Comparison of ENCODE assay signal across 20 cellular contexts in genomic region chr16:85908889-85909584, GRCh38. TPM values are rescaled to one million over a fixed set of nuclear protein-coding genes. Genes with fewer than 3 reads are reported as not detected.
DNase-seq lines count a peak whose midpoint lies in the region; ATAC-seq, FAIRE-seq and TF ChIP-seq lines count a peak whose summit lies in the region.
"Had no signal": no experiment of that assay in that cellular context is flagged by ENCODE, and none has a peak within 500 bp of the region (broad histone marks: within the 10 kb centered on the region; RNA-seq: fewer than 3 reads in every experiment).

No MANE protein-coding gene starts in this region.

- peak overlapping the region in 1 of 2 donors; percentile 80 for H3K27ac Mint-ChIP-seq in effector memory CD8-positive, alpha-beta T cell

- H3K27ac ChIP-seq in right lobe of liver (peak overlapping the region in 2 of 3 donors; percentile 21), HepG2 (ENCODE audit: extremely low read length, insufficient read depth, low read length) (no peak overlapping the region), GM12878 (ENCODE audit: control insufficient read depth, insufficient read depth) (peak overlapping the region; percentile 45)
- H3K27ac ChIP-seq: cardiac muscle cell had no signal

- DNase-seq in right lobe of liver (no peak), HepG2 (ENCODE audit: low spot score) (no peak), GM12878 (ENCODE audit: low read depth, low spot score) (no peak), midbrain (lab: John Stamatoyannopoulos, UW) (peak; percentile 21), hepatic stellate cell (ENCODE audit: low spot score) (no peak), NCI-H82 treated with DMSO at 0.1 percent for 48 hours (lab: John Stamatoyannopoulos, UW; ENCODE audit: unreplicated experiment) (no peak), NCI-H1105 treated with DMSO at 0.1 percent for 48 hours (lab: John Stamatoyannopoulos, UW) (no peak)
- no peak for DNase-seq in effector memory CD8-positive, alpha-beta T cell
- DNase-seq: activated CD4-positive, alpha-beta T cell treated with anti-CD3 and anti-CD28 coated beads, Interleukin-2, amount 50 U/mL, for 1 hour; activated effector memory CD4-positive, alpha-beta T cell treated with anti-CD3 and anti-CD28 coated beads, Interleukin-2, amount 50 U/mL, for 16 hours; glutamatergic neuron; left cardiac atrium; PC-3; stimulated activated CD4-positive, alpha-beta T cell treated with anti-CD3 and anti-CD28 coated beads, Interleukin-15, amount 100 ng/mL, for 24 hours had no signal

- in situ Hi-C loops in HepG2 (cut with HindIII; ENCODE audit: extremely low pct_ligation_motif_present, low pct_unique_long_range_greater_than_20kb) = no loop called here
- in situ Hi-C loops in GM12878 (cut with MboI) = loop anchor here (10.0 kb wide), 1 partner anchor 106 kb away; no protein-coding TSS in a partner anchor

- TF ChIP-seq CTCF in right lobe of liver (IDR thresholded peaks at IDR 0.05) = no peak
- no peak for TF ChIP-seq CTCF in HepG2 (CRISPR knock-in tag; IDR thresholded peaks at IDR 0.05)
- TF ChIP-seq CTCF in GM12878 (IDR thresholded peaks at IDR 0.05 in 2 of 3, conservative IDR thresholded peaks at IDR 0.05 in 1 of 3; ENCODE audit: control insufficient read depth in 2 of 3, extremely low read depth in 1 of 3, insufficient read depth in 1 of 3, low read depth in 3 of 3, low read length in 3 of 3) = no peak

- H3K27me3 Mint-ChIP-seq in effector memory CD8-positive, alpha-beta T cell = no peaks in the 10 kb centered on the region

- H3K79me2 ChIP-seq in HepG2 (ENCODE audit: insufficient read depth, low read length) (no peaks in the 10 kb centered on the region), GM12878 (ENCODE audit: control insufficient read depth, insufficient read depth, low read length) (peaks cover 88% of the 10 kb centered on the region)

- H3K9me3 ChIP-seq in right lobe of liver (no peaks in the 10 kb centered on the region), HepG2 (ENCODE audit: low read length) (no peaks in the 10 kb centered on the region), GM12878 (replicated peaks; ENCODE audit: control insufficient read depth, insufficient read depth, low read length) (no peaks in the 10 kb centered on the region; the same call in 2 of the 3 replicates)

- no peak overlapping the region for H3K4me3 ChIP-seq in right lobe of liver
- no peak overlapping the region for H3K4me3 ChIP-seq in HepG2 (replicated peaks in 1 of 3; ENCODE audit: insufficient read depth in 1 of 3, low read depth in 2 of 3, low read length in 3 of 3)
- H3K4me3 ChIP-seq in GM12878 = peak overlapping the region; percentile 41
- H3K4me3 ChIP-seq: cardiac muscle cell had no signal

- peaks cover 0 to 14% of the 10 kb centered on the region in 2 donors for H3K4me1 Mint-ChIP-seq in effector memory CD8-positive, alpha-beta T cell (ENCODE audit: low read depth in 2 of 2)

- no peaks in the 10 kb centered on the region for H3K9me3 Mint-ChIP-seq in effector memory CD8-positive, alpha-beta T cell
- H3K9me3 Mint-ChIP-seq: T-helper 1 cell treated with Interleukin-12 subunit alpha and Interleukin-12 subunit beta and Interleukin-4 antibody, amounts not matched to agents 30 μg/mL and 1 μg/mL, for 36 hours had no signal

- SMC1A ChIA-PET in GM12878 (lab: Charles Lee; ENCODE audit: uncharacterized antibody, unreplicated experiment) = interaction anchor here (0.6 to 14.8 kb wide), 19 partner anchors 9 to 107 kb away, joined by 3 to 289 read pairs (median 4); partner anchors contain the start of gene IRF8

- TF ChIP-seq RAD21 in HepG2 (CRISPR knock-in tag; IDR thresholded peaks at IDR 0.05) (no peak), GM12878 (IDR thresholded peaks at IDR 0.05; ENCODE audit: insufficient read depth, low read depth, low read length) (no peak)

- BruUV-seq in HepG2 (replicated peaks; lab: Mats Ljungman, UMichigan) (no TSS peak), GM12878 (replicated peaks; lab: Mats Ljungman, UMichigan) (no TSS peak)

- H2AFZ ChIP-seq in HepG2 (ENCODE audit: low read length) (no peak overlapping the region), GM12878 (ENCODE audit: control insufficient read depth, low read depth, low read length) (no peak overlapping the region)

- CTCF ChIA-PET in HepG2 (lab: Yijun Ruan, JAX; ENCODE audit: low intra/inter-chr PET ratio, low total read pairs) (no interaction called here), GM12878 (lab: Yijun Ruan, JAX) (interaction anchor here (1.1 to 3.9 kb wide), 8 partner anchors 8 to 90 kb away, joined by 3 to 17 read pairs (median 10); no protein-coding TSS in a partner anchor)

- no peaks in the 10 kb centered on the region for H4K20me1 ChIP-seq in HepG2 (ENCODE audit: insufficient read depth, low read length)
- no peaks in the 10 kb centered on the region for H4K20me1 ChIP-seq in GM12878 (ENCODE audit: control insufficient read depth, insufficient read depth)

- H3K4me1 ChIP-seq in right lobe of liver = peaks cover 0 to 24% (median 0%) of the 10 kb centered on the region in 4 donors
- H3K4me1 ChIP-seq in HepG2 (ENCODE audit: insufficient read depth, low read length) = no peaks in the 10 kb centered on the region
- H3K4me1 ChIP-seq in GM12878 (ENCODE audit: control insufficient read depth, insufficient read depth, low read length) = peaks cover 81% of the 10 kb centered on the region

- H3K9ac ChIP-seq in HepG2 (ENCODE audit: insufficient read depth, low read depth, low read length) (no peak overlapping the region), GM12878 (ENCODE audit: control insufficient read depth, insufficient read depth, low read length) (peak overlapping the region; percentile 32)

- FAIRE-seq in HepG2 (lab: Jason Lieb, UNC) (no peak), GM12878 (lab: Jason Lieb, UNC) (no peak)
- FAIRE-seq: urothelium cell line had no signal

- peaks cover 0 to 34% (median 13%) of the 10 kb centered on the region in 4 donors for H3K36me3 ChIP-seq in right lobe of liver
- H3K36me3 ChIP-seq in HepG2 (replicated peaks in 1 of 2; ENCODE audit: control insufficient read depth in 1 of 2, insufficient read depth in 2 of 2, low read length in 2 of 2) = no peaks in the 10 kb centered on the region
- peaks cover 50 to 52% of the 10 kb centered on the region in 2 experiments for H3K36me3 ChIP-seq in GM12878 (ENCODE audit: control insufficient read depth in 2 of 2, insufficient read depth in 2 of 2, low read length in 1 of 2)
- H3K36me3 ChIP-seq: cardiac muscle cell had no signal

- TF ChIP-seq POLR2A in right lobe of liver (IDR thresholded peaks at IDR 0.05) (no peak), HepG2 (IDR thresholded peaks at IDR 0.05; ENCODE audit: insufficient read depth in 1 of 2, low read depth in 2 of 2, low read length in 2 of 2) (no peak), GM12878 (IDR thresholded peaks at IDR 0.05; ENCODE audit: low read depth, low read length) (peak; percentile 57)

- H3K27me3 ChIP-seq in right lobe of liver (no peaks in the 10 kb centered on the region), HepG2 (ENCODE audit: control insufficient read depth in 1 of 2, insufficient read depth in 2 of 2, low read length in 2 of 2) (peaks cover 0 to 35% of the 10 kb centered on the region in 2 experiments; a peak in 4 of 5 replicates), GM12878 (replicated peaks in 1 of 2; ENCODE audit: control insufficient read depth in 2 of 2, insufficient read depth in 2 of 2, low read length in 1 of 2) (no peaks in the 10 kb centered on the region)

- TF ChIP-seq EP300 in HepG2 (IDR thresholded peaks at IDR 0.05; ENCODE audit: low read depth in 2 of 2, low read length in 2 of 2) = no peak
- no peak for TF ChIP-seq EP300 in HepG2 (CRISPR knock-in tag; IDR thresholded peaks at IDR 0.05; ENCODE audit: borderline replicate concordance)
- no peak for TF ChIP-seq EP300 in GM12878 (IDR thresholded peaks at IDR 0.05; ENCODE audit: borderline replicate concordance in 1 of 2, control insufficient read depth in 1 of 2, low read depth in 2 of 2, low read length in 2 of 2)

- RAD21 ChIA-PET in GM12878 (lab: Charles Lee; ENCODE audit: unreplicated experiment) = interaction anchor here (0.6 to 4.4 kb wide), 8 partner anchors 10 to 352 kb away, joined by 3 to 34 read pairs (median 6); partner anchors contain the start of gene IRF8

- POLR2A ChIA-PET in HepG2 (lab: Yijun Ruan, JAX) = no interaction called here
- POLR2A ChIA-PET in GM12878 (lab: Charles Lee) = interaction anchor here (0.8 to 3.3 kb wide), 8 partner anchors 10 to 80 kb away, joined by 3 to 19 read pairs (median 4); partner anchors contain the start of gene IRF8

- intact Hi-C loops in right lobe of liver (cut with DNase I) (no loop called here), HepG2 (cut with micrococcal nuclease; ENCODE audit: unreplicated experiment) (no loop called here), GM12878 (cut with micrococcal nuclease; ENCODE audit: unreplicated experiment) (no loop called here)

- peaks cover 24% of the 10 kb centered on the region for H3K36me3 Mint-ChIP-seq in effector memory CD8-positive, alpha-beta T cell (ENCODE audit: insufficient read depth)

- WGBS in right lobe of liver (ENCODE audit: insufficient coverage, low coverage, low lambda C conversion rate, missing lambda C conversion rate) = 64% methylated on average over 10 of the region's 10 CpGs
- 57% methylated on average over 10 of the region's 10 CpGs for WGBS in HepG2 (ENCODE audit: low lambda C conversion rate)
- 18% methylated on average over 10 of the region's 10 CpGs for WGBS in GM12878 (ENCODE audit: insufficient coverage, insufficient replicate concordance, low lambda C conversion rate, missing lambda C conversion rate)

- H3K4me2 ChIP-seq in HepG2 (ENCODE audit: low read depth, low read length) (no peak overlapping the region), GM12878 (ENCODE audit: control insufficient read depth, insufficient read depth) (peak overlapping the region; percentile 98)

- no peak overlapping the region for H3K4me3 Mint-ChIP-seq in effector memory CD8-positive, alpha-beta T cell
- H3K4me3 Mint-ChIP-seq: T-helper 1 cell treated with Interleukin-12 subunit alpha and Interleukin-12 subunit beta and Interleukin-4 antibody, amounts not matched to agents 30 μg/mL and 1 μg/mL, for 36 hours had no signal

- ATAC-seq in right lobe of liver (peak in 2 of 4 donors; percentile 24 to 26), HepG2 (no peak), GM12878 (no peak)
- ATAC-seq in effector memory CD8-positive, alpha-beta T cell (replicated peaks) = no peak
- ATAC-seq: PC-3 had no signal

RNA-seq across cellular contexts. Expression of gene IRF8, which starts 10.1 kb away (rescaled TPM):
- total RNA-seq in right lobe of liver (10 to 100 TPM in 5 of 6 experiments, 1 to 10 TPM in 1; 4.8 to 19.6 (median 14.6) TPM), HepG2 (2016; rRNA removed; fragmentation: Illumina TruSeq; extraction: Trizol) (not detected in 2 replicates), GM12878 (2014; rRNA removed) (229 and 237 TPM in 2 replicates), GM12878 (2014; rRNA removed; fragmentation: Illumina TruSeq; extraction: Trizol) (164 and 167 TPM in 2 replicates), GM12878 (2021) (181 and 191 TPM in 2 replicates)
- not detected in 2 replicates for total RNA-seq in HepG2 (2016; cell fraction: cytosol; rRNA removed; fragmentation: Illumina TruSeq; extraction: Trizol; ENCODE audit: low read depth)
- not detected in 2 replicates for total RNA-seq in HepG2 (2016; cell fraction: insoluble cytoplasmic fraction; rRNA removed; fragmentation: Illumina TruSeq; extraction: Trizol)
- total RNA-seq in HepG2 (2016; cell fraction: membrane; rRNA removed; fragmentation: Illumina TruSeq; extraction: Trizol) = not detected in 2 replicates
- total RNA-seq in HepG2 (2016; cell fraction: nucleus; rRNA removed; fragmentation: Illumina TruSeq; extraction: Trizol) = not detected in 2 replicates
- polyA plus RNA-seq in HepG2 (2011; rRNA removed) (not detected in 2 replicates), GM12878 (2011; rRNA removed) (220 and 328 TPM in 2 replicates), GM12878 (2014; fragmentation: Illumina TruSeq; extraction: Trizol) (181 and 269 TPM in 2 replicates), GM12878 (2014; fragmentation: Nextera tagmentation; extraction: Ambion mirVana) (10 to 100 TPM; 17.1 to 34.5 TPM), GM12878 (2014; rRNA removed) (179 and 194 TPM in 2 replicates), GM12878 (2016; fragmentation: Nextera tagmentation; extraction: Ambion mirVana) (100 to 1,000 TPM; 104 to 121 TPM)
- polyA plus RNA-seq in HepG2 (2011; cell fraction: cytosol; rRNA removed) = 0.05 TPM in 1 of 2 replicates, not detected in the other
- 0.28 TPM in 1 of 2 replicates, not detected in the other for polyA plus RNA-seq in HepG2 (2011; cell fraction: nucleus; rRNA removed)
- polyA plus RNA-seq in HepG2 (2012) = not detected in 2 replicates
- polyA plus RNA-seq in HepG2 (2016; cell fraction: cytosol; fragmentation: Illumina TruSeq; extraction: Trizol; ENCODE audit: low read depth) = not detected in 2 replicates
- not detected in 2 replicates for polyA plus RNA-seq in HepG2 (2016; cell fraction: insoluble cytoplasmic fraction; fragmentation: Illumina TruSeq; extraction: Trizol; ENCODE audit: low read depth)
- not detected in 2 replicates for polyA plus RNA-seq in HepG2 (2016; cell fraction: membrane; fragmentation: Illumina TruSeq; extraction: Trizol; ENCODE audit: low read depth)
- polyA plus RNA-seq in HepG2 (2016; cell fraction: nucleus; fragmentation: Illumina TruSeq; extraction: Trizol; ENCODE audit: insufficient read depth, low read depth) = not detected in 2 replicates
- 0.61 TPM in 1 of 2 replicates, not detected in the other for polyA minus RNA-seq in HepG2 (2011; rRNA and poly(A)+ RNA removed; ENCODE audit: low replicate concordance)
- not detected in 2 replicates for polyA minus RNA-seq in HepG2 (2011; cell fraction: cytosol; rRNA and poly(A)+ RNA removed)
- not detected in 2 replicates for polyA minus RNA-seq in HepG2 (2011; cell fraction: nucleus; rRNA and poly(A)+ RNA removed)
- total RNA-seq in GM12878 (2013; cell fraction: nucleolus; rRNA removed) = 220 and 236 TPM in 2 replicates
- 62.7 TPM for polyA plus RNA-seq in GM12878 (2011; ENCODE audit: low read depth)
- 175 and 263 TPM in 2 replicates for polyA plus RNA-seq in GM12878 (2011; cell fraction: cytosol; rRNA removed)
- polyA plus RNA-seq in GM12878 (2011; cell fraction: nucleus; rRNA removed) = 312 and 314 TPM in 2 replicates
- polyA plus RNA-seq in GM12878 (2012) = 116 and 131 TPM in 2 replicates
- 201 and 208 TPM in 2 replicates for polyA minus RNA-seq in GM12878 (2011; rRNA and poly(A)+ RNA removed)
- polyA minus RNA-seq in GM12878 (2011; cell fraction: cytosol; rRNA and poly(A)+ RNA removed) = 109 and 123 TPM in 2 replicates
- polyA minus RNA-seq in GM12878 (2011; cell fraction: nucleus; rRNA and poly(A)+ RNA removed) = 155 and 194 TPM in 2 replicates
- total RNA-seq: Daoy, LHCN-M2, PC-3 had no signal
- polyA plus RNA-seq: AG04450 had no signal

Comparison
In these comparisons a context has a peak if more than half of its experiments do, and no peak if none do; other contexts are left out.
1. RNA of gene IRF8, which starts 10.1 kb away (total RNA-seq): 164 to 237 TPM in GM12878; 4.8 to 19.6 TPM in right lobe of liver and not detected in HepG2; every median in the first group is over 4 times any median in the second.